Comparison of ENCODE assay signal across 9 cellular contexts in the genomic region with DNA sequence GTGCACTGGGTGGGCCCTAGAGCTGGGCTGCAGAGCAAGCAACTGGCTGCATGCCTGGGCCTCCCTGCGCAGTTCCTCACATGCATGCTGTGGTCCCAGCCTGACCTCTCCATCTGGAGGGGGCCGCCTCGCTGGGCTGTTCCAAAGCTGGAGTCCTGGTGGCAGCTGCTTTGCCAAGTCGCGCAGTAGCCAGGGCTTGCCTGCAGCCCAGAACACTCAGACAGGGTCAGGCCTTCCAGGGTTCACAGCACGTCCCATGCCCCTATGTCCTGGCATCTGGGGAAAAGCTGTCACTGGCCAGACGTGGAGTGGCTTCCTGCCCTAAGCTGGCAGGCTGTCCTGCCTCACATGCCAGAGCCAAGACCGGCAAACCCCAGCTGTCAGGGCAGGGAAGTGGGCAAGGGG. TPM values are rescaled to one million over a fixed set of nuclear protein-coding genes. Genes with fewer than 3 reads are reported as not detected.
A peak's percentile ranks its signal among the peaks of the same experiment; 100 is the strongest.
DNase-seq lines count a peak whose midpoint lies in the region; ATAC-seq and TF ChIP-seq lines count a peak whose summit lies in the region.
"Had no signal": no experiment of that assay in that cellular context is flagged by ENCODE, and none has a peak within 500 bp of the region (broad histone marks: within the 10 kb centered on the region; RNA-seq: fewer than 3 reads in every experiment).

No MANE protein-coding gene starts in this region.

- BruUV-seq in PC-9 (replicated peaks; lab: Mats Ljungman, UMichigan): no TSS peak

- peaks cover 14% of the 10 kb centered on the region; the same call in 1 of the 2 replicates for H3K36me3 ChIP-seq in PC-9 (ENCODE audit: low read depth)

- no peak overlapping the region for H3K4me2 ChIP-seq in PC-9

- H3K79me2 ChIP-seq in PC-9 (ENCODE audit: low read depth): 0 out of 2 replicates have a peak, but pooled peaks cover 1% of the 10 kb centered on the region

- H3K9me2 ChIP-seq in PC-9 (ENCODE audit: insufficient read depth): no peaks in the 10 kb centered on the region

- CTCF ChIA-PET in AG04450 (lab: Charles Lee) (interaction anchor here (0.6 to 2.7 kb wide), 4 partner anchors 16 to 31 kb away, joined by 4 to 10 read pairs (median 7); no protein-coding TSS in a partner anchor), PC-9 (lab: Charles Lee) (interaction anchor here (0.6 kb wide), 1 partner anchor 23 kb away, joined by 6 read pairs; no protein-coding TSS in a partner anchor)

- H3K27ac ChIP-seq in AG04450 (ENCODE audit: low read depth, low read length) (peak overlapping the region; percentile 91), right cardiac atrium (ENCODE audit: low read length) (peak overlapping the region; percentile 94), PC-9 (no peak overlapping the region)

- no peak for TF ChIP-seq CTCF in AG04450 (IDR thresholded peaks at IDR 0.05; ENCODE audit: low read depth, low read length)
- TF ChIP-seq CTCF in cardiac fibroblast (IDR thresholded peaks at IDR 0.05; ENCODE audit: low read depth, low read length): no peak
- no peak for TF ChIP-seq CTCF in PC-9 (conservative IDR thresholded peaks at IDR 0.05)

- no peak overlapping the region for H3K4me3 ChIP-seq in AG04450 (ENCODE audit: low read depth, low read length)
- no peak overlapping the region for H3K4me3 ChIP-seq in cardiac fibroblast (replicated peaks in 1 of 2; ENCODE audit: low read depth in 2 of 2, low read length in 2 of 2)
- H3K4me3 ChIP-seq in right cardiac atrium (ENCODE audit: low read length): no peak overlapping the region
- H3K4me3 ChIP-seq in PC-9: no peak overlapping the region

- H3F3A ChIP-seq in PC-9 (ENCODE audit: insufficient read depth, low read depth): peaks cover 30% of the 10 kb centered on the region; the same call in 1 of the 2 replicates

- no peak for DNase-seq in AG04450 (ENCODE audit: low read depth, low spot score)
- DNase-seq in cardiac fibroblast (ENCODE audit: low read depth in 2 of 2): peak; percentile 43 to 92
- DNase-seq in right cardiac atrium: peak; percentile 92 to 97 (median 96)
- DNase-seq in pons (ENCODE audit: low spot score): peak; percentile 75
- no peak for DNase-seq in activated effector memory CD4-positive, alpha-beta T cell treated with Interleukin-2 at 50 U/mL for 16 hours
- no peak for DNase-seq in PC-9
- DNase-seq in activated naive CD4-positive, alpha-beta T cell (lab: John Stamatoyannopoulos, UW): no peak
- DNase-seq: kidney glomerular epithelial cell had no signal

- H3K27me3 ChIP-seq in AG04450 (ENCODE audit: control insufficient read depth, insufficient read depth, low read length) (no peaks in the 10 kb centered on the region), right cardiac atrium (ENCODE audit: control insufficient read depth, insufficient read depth) (no peaks in the 10 kb centered on the region), PC-9 (ENCODE audit: insufficient read depth, low read depth) (no peaks in the 10 kb centered on the region)

- H4K20me1 ChIP-seq in PC-9 (ENCODE audit: insufficient read depth): no peaks in the 10 kb centered on the region

- POLR2A ChIA-PET in AG04450 (lab: Yijun Ruan, JAX) (interaction anchor here (0.9 to 1.6 kb wide), 3 partner anchors 17 to 21 kb away, joined by 3 to 20 read pairs (median 7); partner anchors contain the start of gene CDC42EP2), PC-9 (lab: Charles Lee; ENCODE audit: unreplicated experiment) (no interaction called here)

- H3K9me3 ChIP-seq in AG04450 (ENCODE audit: control insufficient read depth, insufficient read depth, low read length) (no peaks in the 10 kb centered on the region; the same call in 1 of the 2 replicates), right cardiac atrium (ENCODE audit: control insufficient read depth, low read length) (no peaks in the 10 kb centered on the region), PC-9 (ENCODE audit: insufficient read depth, low read depth) (no peaks in the 10 kb centered on the region)

- H2AFZ ChIP-seq in PC-9: no peak overlapping the region

- WGBS in right cardiac atrium: 31% methylated on average over 8 of the region's 8 CpGs

- ATAC-seq in right cardiac atrium (peak; percentile 82 to 91), HG02970 (IDR thresholded peaks at IDR 0.05; ENCODE audit: low FRiP score, unreplicated experiment) (no peak)

- intact Hi-C loops in right cardiac atrium (cut with DNase I) (loop anchor here in 1 of 4 donors (2.0 kb wide), 1 partner anchor 31 kb away; no protein-coding TSS in a partner anchor), PC-9 (cut with micrococcal nuclease; ENCODE audit: unreplicated experiment) (no loop called here)

- H3K4me1 ChIP-seq in right cardiac atrium (ENCODE audit: control insufficient read depth, insufficient read depth, low read length) (peaks cover 23% of the 10 kb centered on the region), PC-9 (replicated peaks; ENCODE audit: insufficient read depth) (peaks cover 15% of the 10 kb centered on the region)

RNA-seq across cellular contexts. Expression of gene CDC42EP2, which starts 16.5 kb away (rescaled TPM):
- polyA plus RNA-seq in AG04450 (2011; rRNA removed) (14.3 and 21.1 TPM in 2 replicates), right cardiac atrium (12.2 TPM)
- polyA minus RNA-seq in AG04450 (2011; rRNA and poly(A)+ RNA removed): 26.3 and 36.9 TPM in 2 replicates
- total RNA-seq in right cardiac atrium (10 to 100 TPM in 2 of 4 donors, 1 to 10 TPM in 2; 9.1 to 21.2 (median 10.7) TPM), PC-9 (2021) (17.8 and 20.8 TPM in 2 replicates)

RNA-seq across cellular contexts. Expression of gene DPF2, which starts 35.5 kb away (rescaled TPM):
- polyA plus RNA-seq in AG04450 (2011; rRNA removed) (43.7 and 52.0 TPM in 2 replicates), right cardiac atrium (33.2 TPM)
- polyA minus RNA-seq in AG04450 (2011; rRNA and poly(A)+ RNA removed): 49.2 and 58.5 TPM in 2 replicates
- total RNA-seq in right cardiac atrium (10 to 100 TPM; 51.9 to 61.6 (median 59.7) TPM), PC-9 (2021) (75.6 and 80.6 TPM in 2 replicates)

RNA-seq across cellular contexts. Expression of gene POLA2, which starts 36.4 kb away (rescaled TPM):
- polyA plus RNA-seq in AG04450 (2011; rRNA removed) (10.4 and 14.1 TPM in 2 replicates), right cardiac atrium (5.7 TPM)
- polyA minus RNA-seq in AG04450 (2011; rRNA and poly(A)+ RNA removed): 8.3 and 13.0 TPM in 2 replicates
- total RNA-seq in right cardiac atrium (10 to 100 TPM in 1 of 4 donors, 1 to 10 TPM in 3; 5.8 to 13.1 (median 7.5) TPM), PC-9 (2021) (37.1 and 39.3 TPM in 2 replicates)

RNA-seq across cellular contexts. Expression of gene TIGD3, which starts 56.4 kb away (rescaled TPM):
- polyA plus RNA-seq in AG04450 (2011; rRNA removed) (0.07 and 0.11 TPM in 2 replicates), right cardiac atrium (0.20 TPM)
- polyA minus RNA-seq in AG04450 (2011; rRNA and poly(A)+ RNA removed): not detected in 2 replicates
- total RNA-seq in right cardiac atrium (under 1 TPM in 3 of 4 donors, not detected in 1; 0.14 to 0.23 (median 0.15) TPM), PC-9 (2021) (1.7 and 1.8 TPM in 2 replicates)

Comparison
In these comparisons a context has a peak if more than half of its experiments do, and no peak if none do; other contexts are left out.
1. DNase-seq: peak in cardiac fibroblast (2 of 2), right cardiac atrium (3 of 3) and pons (single experiment); none in AG04450 (single experiment), activated effector memory CD4-positive, alpha-beta T cell treated with Interleukin-2 at 50 U/mL for 16 hours (single experiment), PC-9 (0 of 2) and activated naive CD4-positive, alpha-beta T cell (0 of 4).